In genomic region chr17:82270651-82271050, GRCh38 we compare ENCODE assay signal across 1 cellular context.
TF ChIP-seq lines count a peak whose summit lies in the region.

No MANE protein-coding gene starts in this region.

TF ChIP-seq in HEK293, 187 proteins besides CTCF, POLR2A, EP300 and RAD21 (continued from another document):
- TF ChIP-seq ZNF175 (tag by site-specific recombination; IDR thresholded peaks at IDR 0.05) (no peak), ZNF174 (tag by site-specific recombination; IDR thresholded peaks at IDR 0.05) (no peak), PRDM4 (tag by site-specific recombination; IDR thresholded peaks at IDR 0.05) (no peak)
